ENCODE assay signal across 16 cellular contexts in the genomic region with DNA sequence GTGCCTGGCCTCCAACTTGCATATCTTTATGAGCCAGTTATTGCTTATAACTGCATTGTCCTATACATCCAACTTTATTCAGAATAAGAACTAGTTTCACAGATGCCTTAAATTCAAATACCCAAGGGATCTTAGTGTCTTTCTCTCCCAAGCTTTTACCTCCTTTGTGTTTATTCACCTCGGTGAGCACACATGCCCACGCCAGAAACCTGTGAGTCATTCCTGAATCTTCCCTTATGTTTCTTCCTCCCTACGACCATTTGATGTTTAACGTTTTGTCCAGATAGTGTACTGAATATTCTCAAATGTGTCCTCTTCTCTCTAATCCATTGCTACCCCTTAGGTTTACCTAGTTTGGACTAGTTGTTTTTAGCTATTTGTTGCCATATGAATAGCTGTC. TPM values are rescaled to one million over a fixed set of nuclear protein-coding genes. Genes with fewer than 3 reads are reported as not detected.
A peak's percentile ranks its signal among the peaks of the same experiment; 100 is the strongest.
DNase-seq lines count a peak whose midpoint lies in the region; ATAC-seq and TF ChIP-seq lines count a peak whose summit lies in the region.
"Had no signal": no experiment of that assay in that cellular context is flagged by ENCODE, and none has a peak within 500 bp of the region (broad histone marks: within the 10 kb centered on the region; RNA-seq: fewer than 3 reads in every experiment).

No MANE protein-coding gene starts in this region.

- no peaks in the 10 kb centered on the region for H3K27me3 Mint-ChIP-seq in MCF 10A (ENCODE audit: insufficient read depth, unreplicated experiment)
- H3K27me3 Mint-ChIP-seq: CD4-positive, alpha-beta memory T cell had no signal

- TF ChIP-seq CTCF in MCF 10A (IDR thresholded peaks at IDR 0.05; ENCODE audit: unreplicated experiment) (no peak), breast epithelium (IDR thresholded peaks at IDR 0.05) (no peak), fibroblast of mammary gland (conservative IDR thresholded peaks at IDR 0.05; ENCODE audit: control insufficient read depth, insufficient read depth, low read depth, low read length) (no peak)

- H3K4me3 ChIP-seq in breast epithelium (no peak overlapping the region), fibroblast of mammary gland (ENCODE audit: control insufficient read depth, low read depth, low read length) (no peak overlapping the region), skeletal muscle cell (ENCODE audit: low read depth, low read length) (no peak overlapping the region)
- H3K4me3 ChIP-seq: BLaER1, GM23248, HAP-1 had no signal

- no peak for ATAC-seq in HG03135 (IDR thresholded peaks at IDR 0.05; ENCODE audit: unreplicated experiment)

- no TSS peak for BruUV-seq in MCF 10A (replicated peaks; lab: Mats Ljungman, UMichigan)

- no peaks in the 10 kb centered on the region for H3K27me3 ChIP-seq in breast epithelium
- H3K27me3 ChIP-seq: BLaER1 had no signal

- no peak for TF ChIP-seq POLR2A in breast epithelium (IDR thresholded peaks at IDR 0.05)

- CTCF ChIA-PET in MCF 10A (lab: Yijun Ruan, JAX), result interaction anchor here (0.9 kb wide), 1 partner anchor 9 kb away, joined by 3 read pairs; no protein-coding TSS in a partner anchor

- H3K36me3 Mint-ChIP-seq in MCF 10A (ENCODE audit: insufficient read depth, unreplicated experiment), result no peaks in the 10 kb centered on the region
- H3K36me3 Mint-ChIP-seq: CD14-positive monocyte had no signal

- H3K9me3 ChIP-seq in breast epithelium, result no peaks in the 10 kb centered on the region
- H3K9me3 ChIP-seq: BLaER1, HAP-1 had no signal

- H3K4me1 ChIP-seq in breast epithelium, result no peaks in the 10 kb centered on the region
- H3K4me1 ChIP-seq: BLaER1, HAP-1 had no signal

- peaks cover 7% of the 10 kb centered on the region for H3K4me1 Mint-ChIP-seq in MCF 10A (ENCODE audit: insufficient read depth, unreplicated experiment)

- intact Hi-C loops in MCF 10A (cut with micrococcal nuclease), result no loop called here
- intact Hi-C loops in breast epithelium (cut with DNase I; ENCODE audit: low total_unique reads), result no loop called here

- peak; percentile 52 for DNase-seq in MCF 10A (ENCODE audit: unreplicated experiment)
- no peak for DNase-seq in breast epithelium (ENCODE audit: low spot score in 2 of 2)
- peak; percentile 12 for DNase-seq in amniotic epithelial cell (ENCODE audit: low read depth)
- DNase-seq in fibroblast of mammary gland (ENCODE audit: low read depth), result peak; percentile 8
- DNase-seq in skeletal muscle cell (ENCODE audit: low read depth), result peak; percentile 13
- no peak for DNase-seq in activated CD4-positive, CD25-positive, alpha-beta regulatory T cell (lab: John Stamatoyannopoulos, UW)
- DNase-seq in A172 (ENCODE audit: low spot score), result no peak
- DNase-seq: CD4-positive, alpha-beta memory T cell; DMS79 treated with DMSO at 0.1 percent for 48 hours; EL; GM23248 had no signal

- no peaks in the 10 kb centered on the region for H3K9me3 Mint-ChIP-seq in MCF 10A (ENCODE audit: unreplicated experiment)
- H3K9me3 Mint-ChIP-seq: CD14-positive monocyte; CD4-positive, alpha-beta memory T cell had no signal

- peak overlapping the region; percentile 8 for H3K27ac Mint-ChIP-seq in MCF 10A (ENCODE audit: low read depth, unreplicated experiment)
- H3K27ac Mint-ChIP-seq: CD14-positive monocyte had no signal

- no peaks in the 10 kb centered on the region for H3K36me3 ChIP-seq in breast epithelium
- H3K36me3 ChIP-seq: BLaER1, HAP-1 had no signal

- H3K4me3 Mint-ChIP-seq in MCF 10A (ENCODE audit: unreplicated experiment), result no peak overlapping the region
- H3K4me3 Mint-ChIP-seq: CD14-positive monocyte; CD4-positive, alpha-beta memory T cell had no signal

- H3K27ac ChIP-seq in breast epithelium, result no peak overlapping the region
- H3K27ac ChIP-seq: 22Rv1, BLaER1, GM23248 had no signal

- POLR2A ChIA-PET in MCF 10A (lab: Yijun Ruan, JAX), result interaction anchor here (1.0 kb wide), 1 partner anchor 203 kb away, joined by 3 read pairs; no protein-coding TSS in a partner anchor

RNA-seq across cellular contexts. Expression of a gene that starts 55.5 kb away (rescaled TPM):
- total RNA-seq in MCF 10A (2022) (not detected in 2 replicates), breast epithelium (10 to 100 TPM in 1 of 3 donors, 1 to 10 TPM in 1, under 1 TPM in 1; 0.48 to 14.4 (median 2.3) TPM)
- total RNA-seq in A172 (2014; rRNA removed; shearing (Covaris generic)), result 0.02 TPM in 1 of 2 replicates, not detected in the other
- total RNA-seq: CD4-positive, alpha-beta memory T cell; GM23248 had no signal

Comparison
In these comparisons a context has a peak if more than half of its experiments do, and no peak if none do; other contexts are left out.
1. DNase-seq: peak in MCF 10A (single experiment), amniotic epithelial cell (single experiment), fibroblast of mammary gland (single experiment) and skeletal muscle cell (single experiment); none in breast epithelium (0 of 2), activated CD4-positive, CD25-positive, alpha-beta regulatory T cell (0 of 4) and A172 (single experiment).